In genomic region chr11:65394125-65394536, GRCh38 we compare ENCODE assay signal across 3 cellular contexts.
TF ChIP-seq lines count a peak whose summit lies in the region.

No MANE protein-coding gene starts in this region.

TF ChIP-seq in HEK293, 187 proteins besides CTCF, POLR2A, EP300 and RAD21:
- TF ChIP-seq ZNF341 (tag by site-specific recombination; IDR thresholded peaks at IDR 0.05; ENCODE audit: low read depth): 0 out of 2 replicates have a peak, but pooled peaks have one; percentile 11
- no peak for TF ChIP-seq ZNF10 (tag by site-specific recombination; IDR thresholded peaks at IDR 0.05)

TF ChIP-seq in HepG2, 621 proteins besides CTCF, POLR2A, EP300 and RAD21:
- TF ChIP-seq CCDC6 (CRISPR knock-in tag; IDR thresholded peaks at IDR 0.05) (no peak), ZBTB49 (CRISPR knock-in tag; IDR thresholded peaks at IDR 0.05; ENCODE audit: borderline replicate concordance) (no peak), GATAD2A (CRISPR knock-in tag; IDR thresholded peaks at IDR 0.05) (no peak)

TF ChIP-seq in SK-N-SH treated with all-trans-retinoic acid at 6 μM for 48 hours, 23 proteins besides CTCF, POLR2A, EP300 and RAD21:
- TF ChIP-seq ESRRG (CRISPR knock-in tag; IDR thresholded peaks at IDR 0.05): no peak
- TF ChIP-seq RARB (CRISPR knock-in tag; IDR thresholded peaks at IDR 0.05): no peak
- no peak for TF ChIP-seq ZNF565 (CRISPR knock-in tag; conservative IDR thresholded peaks at IDR 0.05; ENCODE audit: low read depth)
- TF ChIP-seq TSHZ2 (CRISPR knock-in tag; IDR thresholded peaks at IDR 0.05): no peak
- TF ChIP-seq ARNTL (CRISPR knock-in tag; IDR thresholded peaks at IDR 0.05; ENCODE audit: borderline replicate concordance, low read depth): no peak
TF ChIP-seq in SK-N-SH treated with all-trans-retinoic acid at 6 μM for 48 hours: peak in this region for 0.
